In the genomic region with DNA sequence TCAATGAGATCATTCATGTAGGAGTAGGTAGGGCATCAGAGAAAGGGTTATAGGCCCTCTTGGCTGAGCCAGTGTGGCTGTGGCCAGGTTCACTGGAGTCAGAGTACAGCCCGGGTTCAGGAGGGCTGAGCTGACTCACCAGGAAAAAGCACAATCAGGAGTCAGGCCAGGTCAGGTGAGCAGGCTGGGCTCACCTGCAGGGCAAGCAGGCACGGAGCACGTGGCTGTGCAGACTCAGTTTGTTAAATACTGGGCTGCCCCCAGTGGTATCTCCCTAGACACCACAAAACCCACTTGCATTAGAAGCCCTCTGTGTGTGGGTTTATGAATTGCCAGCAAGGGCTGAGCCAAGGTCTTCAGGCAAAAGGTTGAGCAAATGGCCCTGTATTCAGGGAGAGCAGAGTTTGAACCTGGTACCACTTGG, we compare ENCODE assay signal across 1 cellular context.
TF ChIP-seq lines count a peak whose summit lies in the region.

No MANE protein-coding gene starts in this region.

TF ChIP-seq in HepG2, 621 proteins besides CTCF, POLR2A, EP300 and RAD21 (continued from another document and continues in another):
- peak in 1 of 2 experiments; percentile 32; a peak in 1 of 4 replicates for TF ChIP-seq MAFK (conservative IDR thresholded peaks at IDR 0.05 in 1 of 2, IDR thresholded peaks at IDR 0.05 in 1 of 2; ENCODE audit: low read length in 2 of 2)
- TF ChIP-seq NR2F6 (IDR thresholded peaks at IDR 0.05), result peak; percentile 33; the same call in 1 of the 2 replicates
- TF ChIP-seq NR2F6 (CRISPR knock-in tag; IDR thresholded peaks at IDR 0.05), result peak; percentile 71
- TF ChIP-seq KDM5B (CRISPR knock-in tag; IDR thresholded peaks at IDR 0.05; ENCODE audit: borderline replicate concordance), result peak; percentile 32; the same call in 1 of the 2 replicates
- no peak for TF ChIP-seq RFX3 (CRISPR knock-in tag; IDR thresholded peaks at IDR 0.05)
- no peak for TF ChIP-seq RFXANK (CRISPR knock-in tag; IDR thresholded peaks at IDR 0.05)
- TF ChIP-seq NR1H2 (CRISPR knock-in tag; IDR thresholded peaks at IDR 0.05; ENCODE audit: borderline replicate concordance, low read depth), result no peak
- no peak for TF ChIP-seq ZNF550 (CRISPR knock-in tag; IDR thresholded peaks at IDR 0.05; ENCODE audit: borderline replicate concordance)
- TF ChIP-seq SALL1 (CRISPR knock-in tag; IDR thresholded peaks at IDR 0.05), result peak; percentile 94
- TF ChIP-seq SRSF9 (IDR thresholded peaks at IDR 0.05; ENCODE audit: borderline replicate concordance, insufficient read depth, low read depth, low read length, poor library complexity, severe bottlenecking), result no peak
- TF ChIP-seq YEATS4 (CRISPR knock-in tag; IDR thresholded peaks at IDR 0.05; ENCODE audit: borderline replicate concordance), result 0 out of 2 replicates have a peak, but pooled peaks have one; percentile 19
- no peak for TF ChIP-seq ZNF747 (CRISPR knock-in tag; IDR thresholded peaks at IDR 0.05; ENCODE audit: borderline replicate concordance)
- TF ChIP-seq ZNF530 (CRISPR knock-in tag; IDR thresholded peaks at IDR 0.05; ENCODE audit: low read depth), result no peak
- TF ChIP-seq, protein P1, sequence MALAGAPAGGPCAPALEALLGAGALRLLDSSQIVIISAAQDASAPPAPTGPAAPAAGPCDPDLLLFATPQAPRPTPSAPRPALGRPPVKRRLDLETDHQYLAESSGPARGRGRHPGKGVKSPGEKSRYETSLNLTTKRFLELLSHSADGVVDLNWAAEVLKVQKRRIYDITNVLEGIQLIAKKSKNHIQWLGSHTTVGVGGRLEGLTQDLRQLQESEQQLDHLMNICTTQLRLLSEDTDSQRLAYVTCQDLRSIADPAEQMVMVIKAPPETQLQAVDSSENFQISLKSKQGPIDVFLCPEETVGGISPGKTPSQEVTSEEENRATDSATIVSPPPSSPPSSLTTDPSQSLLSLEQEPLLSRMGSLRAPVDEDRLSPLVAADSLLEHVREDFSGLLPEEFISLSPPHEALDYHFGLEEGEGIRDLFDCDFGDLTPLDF (CRISPR knock-in tag; IDR thresholded peaks at IDR 0.05), result 0 out of 2 replicates have a peak, but pooled peaks have one; percentile 21
- no peak for TF ChIP-seq SNRNP70 (IDR thresholded peaks at IDR 0.05; ENCODE audit: low read depth, low read length)
- peak; percentile 64; the same call in 1 of the 2 replicates for TF ChIP-seq HOXA3 (CRISPR knock-in tag; IDR thresholded peaks at IDR 0.05)
- no peak for TF ChIP-seq ZNF773 (CRISPR knock-in tag; IDR thresholded peaks at IDR 0.05; ENCODE audit: borderline replicate concordance)
- peak; percentile 82; the same call in 1 of the 2 replicates for TF ChIP-seq MEF2D (CRISPR knock-in tag; IDR thresholded peaks at IDR 0.05)
- no peak for TF ChIP-seq MTF1 (CRISPR knock-in tag; IDR thresholded peaks at IDR 0.05)
- no peak for TF ChIP-seq HMGA1 (CRISPR knock-in tag; conservative IDR thresholded peaks at IDR 0.05)
- no peak; the same call in 1 of the 2 replicates for TF ChIP-seq ZNF205 (CRISPR knock-in tag; IDR thresholded peaks at IDR 0.05)
- TF ChIP-seq ZNF282 (IDR thresholded peaks at IDR 0.05; ENCODE audit: partially characterized antibody), result no peak
- TF ChIP-seq, protein P2, sequence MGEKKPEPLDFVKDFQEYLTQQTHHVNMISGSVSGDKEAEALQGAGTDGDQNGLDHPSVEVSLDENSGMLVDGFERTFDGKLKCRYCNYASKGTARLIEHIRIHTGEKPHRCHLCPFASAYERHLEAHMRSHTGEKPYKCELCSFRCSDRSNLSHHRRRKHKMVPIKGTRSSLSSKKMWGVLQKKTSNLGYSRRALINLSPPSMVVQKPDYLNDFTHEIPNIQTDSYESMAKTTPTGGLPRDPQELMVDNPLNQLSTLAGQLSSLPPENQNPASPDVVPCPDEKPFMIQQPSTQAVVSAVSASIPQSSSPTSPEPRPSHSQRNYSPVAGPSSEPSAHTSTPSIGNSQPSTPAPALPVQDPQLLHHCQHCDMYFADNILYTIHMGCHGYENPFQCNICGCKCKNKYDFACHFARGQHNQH (CRISPR knock-in tag; IDR thresholded peaks at IDR 0.05), result peak; percentile 41; the same call in 1 of the 2 replicates
- TF ChIP-seq SP5 (CRISPR knock-in tag; IDR thresholded peaks at IDR 0.05; ENCODE audit: borderline replicate concordance, low read depth), result no peak
- no peak for TF ChIP-seq NPAS2 (CRISPR knock-in tag; IDR thresholded peaks at IDR 0.05; ENCODE audit: borderline replicate concordance)
- TF ChIP-seq NONO (IDR thresholded peaks at IDR 0.05), result no peak
- no peak for TF ChIP-seq NONO (CRISPR knock-in tag; conservative IDR thresholded peaks at IDR 0.05)
- TF ChIP-seq DMAP1 (CRISPR knock-in tag; IDR thresholded peaks at IDR 0.05), result 0 out of 2 replicates have a peak, but pooled peaks have one; percentile 39
- no peak for TF ChIP-seq SOX6 (IDR thresholded peaks at IDR 0.05)
- TF ChIP-seq SOX6 (CRISPR knock-in tag; IDR thresholded peaks at IDR 0.05), result peak; percentile 86
- TF ChIP-seq RBM22 (optimal IDR thresholded peaks at IDR 0.05; ENCODE audit: low read length), result no peak
- no peak for TF ChIP-seq KDM5A (IDR thresholded peaks at IDR 0.05; ENCODE audit: borderline replicate concordance, low read length)
- TF ChIP-seq HOXD1 (CRISPR knock-in tag; IDR thresholded peaks at IDR 0.05), result 0 out of 2 replicates have a peak, but pooled peaks have one; percentile 58
- TF ChIP-seq, protein P3, sequence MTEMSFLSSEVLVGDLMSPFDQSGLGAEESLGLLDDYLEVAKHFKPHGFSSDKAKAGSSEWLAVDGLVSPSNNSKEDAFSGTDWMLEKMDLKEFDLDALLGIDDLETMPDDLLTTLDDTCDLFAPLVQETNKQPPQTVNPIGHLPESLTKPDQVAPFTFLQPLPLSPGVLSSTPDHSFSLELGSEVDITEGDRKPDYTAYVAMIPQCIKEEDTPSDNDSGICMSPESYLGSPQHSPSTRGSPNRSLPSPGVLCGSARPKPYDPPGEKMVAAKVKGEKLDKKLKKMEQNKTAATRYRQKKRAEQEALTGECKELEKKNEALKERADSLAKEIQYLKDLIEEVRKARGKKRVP (CRISPR knock-in tag; IDR thresholded peaks at IDR 0.05), result no peak
- no peak for TF ChIP-seq ZNF737 (CRISPR knock-in tag; IDR thresholded peaks at IDR 0.05; ENCODE audit: borderline replicate concordance)
- no peak for TF ChIP-seq KLF15 (CRISPR knock-in tag; IDR thresholded peaks at IDR 0.05; ENCODE audit: borderline replicate concordance)
- TF ChIP-seq FOXJ3 (CRISPR knock-in tag; IDR thresholded peaks at IDR 0.05; ENCODE audit: borderline replicate concordance), result 0 out of 2 replicates have a peak, but pooled peaks have one; percentile 26
- TF ChIP-seq FOXK1 (CRISPR knock-in tag; IDR thresholded peaks at IDR 0.05; ENCODE audit: borderline replicate concordance, low read depth), result peak; percentile 38; the same call in 1 of the 2 replicates
- TF ChIP-seq, protein P4, sequence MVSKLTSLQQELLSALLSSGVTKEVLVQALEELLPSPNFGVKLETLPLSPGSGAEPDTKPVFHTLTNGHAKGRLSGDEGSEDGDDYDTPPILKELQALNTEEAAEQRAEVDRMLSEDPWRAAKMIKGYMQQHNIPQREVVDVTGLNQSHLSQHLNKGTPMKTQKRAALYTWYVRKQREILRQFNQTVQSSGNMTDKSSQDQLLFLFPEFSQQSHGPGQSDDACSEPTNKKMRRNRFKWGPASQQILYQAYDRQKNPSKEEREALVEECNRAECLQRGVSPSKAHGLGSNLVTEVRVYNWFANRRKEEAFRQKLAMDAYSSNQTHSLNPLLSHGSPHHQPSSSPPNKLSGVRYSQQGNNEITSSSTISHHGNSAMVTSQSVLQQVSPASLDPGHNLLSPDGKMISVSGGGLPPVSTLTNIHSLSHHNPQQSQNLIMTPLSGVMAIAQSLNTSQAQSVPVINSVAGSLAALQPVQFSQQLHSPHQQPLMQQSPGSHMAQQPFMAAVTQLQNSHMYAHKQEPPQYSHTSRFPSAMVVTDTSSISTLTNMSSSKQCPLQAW (CRISPR knock-in tag; IDR thresholded peaks at IDR 0.05), result peak; percentile 83
- TF ChIP-seq, protein P5, sequence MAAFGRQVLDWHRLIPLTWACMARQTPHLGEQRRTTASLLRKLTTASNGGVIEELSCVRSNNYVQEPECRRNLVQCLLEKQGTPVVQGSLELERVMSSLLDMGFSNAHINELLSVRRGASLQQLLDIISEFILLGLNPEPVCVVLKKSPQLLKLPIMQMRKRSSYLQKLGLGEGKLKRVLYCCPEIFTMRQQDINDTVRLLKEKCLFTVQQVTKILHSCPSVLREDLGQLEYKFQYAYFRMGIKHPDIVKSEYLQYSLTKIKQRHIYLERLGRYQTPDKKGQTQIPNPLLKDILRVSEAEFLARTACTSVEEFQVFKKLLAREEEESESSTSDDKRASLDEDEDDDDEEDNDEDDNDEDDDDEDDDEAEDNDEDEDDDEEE (CRISPR knock-in tag; IDR thresholded peaks at IDR 0.05), result 0 out of 2 replicates have a peak, but pooled peaks have one; percentile 26
- TF ChIP-seq ZNF878 (CRISPR knock-in tag; IDR thresholded peaks at IDR 0.05), result no peak
- peak; percentile 53; the same call in 1 of the 2 replicates for TF ChIP-seq SPEN (CRISPR knock-in tag; IDR thresholded peaks at IDR 0.05; ENCODE audit: low read depth)
- TF ChIP-seq ARNTL (CRISPR knock-in tag; IDR thresholded peaks at IDR 0.05), result peak; percentile 67; the same call in 1 of the 2 replicates
- no peak for TF ChIP-seq JUNB (CRISPR knock-in tag; IDR thresholded peaks at IDR 0.05; ENCODE audit: borderline replicate concordance)
- TF ChIP-seq, protein P6, sequence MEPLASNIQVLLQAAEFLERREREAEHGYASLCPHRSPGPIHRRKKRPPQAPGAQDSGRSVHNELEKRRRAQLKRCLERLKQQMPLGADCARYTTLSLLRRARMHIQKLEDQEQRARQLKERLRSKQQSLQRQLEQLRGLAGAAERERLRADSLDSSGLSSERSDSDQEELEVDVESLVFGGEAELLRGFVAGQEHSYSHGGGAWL (CRISPR knock-in tag; IDR thresholded peaks at IDR 0.05), result no peak
- TF ChIP-seq CBX5 (CRISPR knock-in tag; IDR thresholded peaks at IDR 0.05; ENCODE audit: borderline replicate concordance), result peak; percentile 64; the same call in 1 of the 2 replicates
- TF ChIP-seq CBFB (CRISPR knock-in tag; IDR thresholded peaks at IDR 0.05), result 0 out of 2 replicates have a peak, but pooled peaks have one; percentile 19
- peak; percentile 79 for TF ChIP-seq TEAD3 (CRISPR knock-in tag; optimal IDR thresholded peaks at IDR 0.05; ENCODE audit: borderline replicate concordance)
- TF ChIP-seq, protein P7, sequence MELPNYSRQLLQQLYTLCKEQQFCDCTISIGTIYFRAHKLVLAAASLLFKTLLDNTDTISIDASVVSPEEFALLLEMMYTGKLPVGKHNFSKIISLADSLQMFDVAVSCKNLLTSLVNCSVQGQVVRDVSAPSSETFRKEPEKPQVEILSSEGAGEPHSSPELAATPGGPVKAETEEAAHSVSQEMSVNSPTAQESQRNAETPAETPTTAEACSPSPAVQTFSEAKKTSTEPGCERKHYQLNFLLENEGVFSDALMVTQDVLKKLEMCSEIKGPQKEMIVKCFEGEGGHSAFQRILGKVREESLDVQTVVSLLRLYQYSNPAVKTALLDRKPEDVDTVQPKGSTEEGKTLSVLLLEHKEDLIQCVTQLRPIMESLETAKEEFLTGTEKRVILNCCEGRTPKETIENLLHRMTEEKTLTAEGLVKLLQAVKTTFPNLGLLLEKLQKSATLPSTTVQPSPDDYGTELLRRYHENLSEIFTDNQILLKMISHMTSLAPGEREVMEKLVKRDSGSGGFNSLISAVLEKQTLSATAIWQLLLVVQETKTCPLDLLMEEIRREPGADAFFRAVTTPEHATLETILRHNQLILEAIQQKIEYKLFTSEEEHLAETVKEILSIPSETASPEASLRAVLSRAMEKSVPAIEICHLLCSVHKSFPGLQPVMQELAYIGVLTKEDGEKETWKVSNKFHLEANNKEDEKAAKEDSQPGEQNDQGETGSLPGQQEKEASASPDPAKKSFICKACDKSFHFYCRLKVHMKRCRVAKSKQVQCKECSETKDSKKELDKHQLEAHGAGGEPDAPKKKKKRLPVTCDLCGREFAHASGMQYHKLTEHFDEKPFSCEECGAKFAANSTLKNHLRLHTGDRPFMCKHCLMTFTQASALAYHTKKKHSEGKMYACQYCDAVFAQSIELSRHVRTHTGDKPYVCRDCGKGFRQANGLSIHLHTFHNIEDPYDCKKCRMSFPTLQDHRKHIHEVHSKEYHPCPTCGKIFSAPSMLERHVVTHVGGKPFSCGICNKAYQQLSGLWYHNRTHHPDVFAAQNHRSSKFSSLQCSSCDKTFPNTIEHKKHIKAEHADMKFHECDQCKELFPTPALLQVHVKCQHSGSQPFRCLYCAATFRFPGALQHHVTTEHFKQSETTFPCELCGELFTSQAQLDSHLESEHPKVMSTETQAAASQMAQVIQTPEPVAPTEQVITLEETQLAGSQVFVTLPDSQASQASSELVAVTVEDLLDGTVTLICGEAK (IDR thresholded peaks at IDR 0.05), result no peak
- TF ChIP-seq, protein P7 (CRISPR knock-in tag; IDR thresholded peaks at IDR 0.05), result peak; percentile 54; the same call in 1 of the 2 replicates
- TF ChIP-seq FOXK2 (IDR thresholded peaks at IDR 0.05), result no peak
- TF ChIP-seq ZNF563 (CRISPR knock-in tag; IDR thresholded peaks at IDR 0.05), result peak; percentile 41; the same call in 1 of the 2 replicates
- no peak for TF ChIP-seq ZNF672 (CRISPR knock-in tag; IDR thresholded peaks at IDR 0.05)
- TF ChIP-seq ZNF570 (CRISPR knock-in tag; IDR thresholded peaks at IDR 0.05; ENCODE audit: borderline replicate concordance), result no peak
- no peak for TF ChIP-seq ZSCAN12 (CRISPR knock-in tag; IDR thresholded peaks at IDR 0.05)
- no peak; the same call in 1 of the 2 replicates for TF ChIP-seq ZNF335 (CRISPR knock-in tag; IDR thresholded peaks at IDR 0.05)
